18 cellular contexts compared by ENCODE assay signal in genomic region chr5:88093765-88094164, GRCh38.
"Had no signal": no experiment of that assay in that cellular context is flagged by ENCODE, and none has a peak within 500 bp of the region (broad histone marks: within the 10 kb centered on the region; RNA-seq: fewer than 3 reads in every experiment).

No MANE protein-coding gene starts in this region.

- H3K9me3 Mint-ChIP-seq: activated CD4-positive, alpha-beta memory T cell treated with anti-CD3 and anti-CD28 coated beads for 36 hours; activated naive CD4-positive, alpha-beta T cell treated with anti-CD3 and anti-CD28 coated beads for 36 hours; activated naive CD8-positive, alpha-beta T cell treated with anti-CD3 and anti-CD28 coated beads, Interleukin-2, amount 50 U/mL, for 24 hours; activated T-helper 2 cell treated with anti-CD3 and anti-CD28 coated beads, Interferon-gamma antibody, Interleukin-2, Interleukin-4, amounts not matched to agents 10 μg/mL and 5 μg/mL and 100 μg/mL, durations not matched to agents 14 hours and 24 hours and 36 hours; dendritic cell treated with granulocyte-macrophage colony-stimulating factor and Interleukin-4, amounts not matched to agents 40 ng/mL and 50 ng/mL, for 4 days; nephron progenitor cell; stimulated activated naive CD8-positive, alpha-beta T cell treated with anti-CD3 and anti-CD28 coated beads, Interleukin-15, Interleukin-2, amounts not matched to agents 100 ng/mL and 50 ng/mL, for 24 hours had no signal

- ATAC-seq: activated CD8-positive, alpha-beta memory T cell treated with anti-CD3 and anti-CD28 coated beads, Interleukin-2, amount 10 ng/mL, durations not matched to agents 7 days and 5 days; activated naive CD8-positive, alpha-beta T cell treated with anti-CD3 and anti-CD28 coated beads, Interleukin-2, amount 50 U/mL, for 24 hours; psoas muscle; upper lobe of right lung had no signal

- DNase-seq: activated CD4-positive, alpha-beta memory T cell treated with anti-CD3 and anti-CD28 coated beads for 36 hours; activated CD8-positive, alpha-beta memory T cell treated with anti-CD3 and anti-CD28 coated beads, Interleukin-2, amount 10 ng/mL, durations not matched to agents 7 days and 5 days; activated naive CD4-positive, alpha-beta T cell treated with anti-CD3 and anti-CD28 coated beads for 36 hours; activated naive CD8-positive, alpha-beta T cell treated with anti-CD3 and anti-CD28 coated beads, Interleukin-2, amount 50 U/mL, for 24 hours; activated T-cell treated with anti-CD3 and anti-CD28 coated beads, Interleukin-2, amount 50 U/mL, for 1 hour; aorta; cerebellar nuclear complex; kidney glomerular epithelial cell; nephron progenitor cell; psoas muscle; spleen; testis; upper lobe of right lung; WERI-Rb-1 had no signal

- H3K9me3 ChIP-seq: breast epithelium, psoas muscle, spleen, testis, upper lobe of right lung had no signal

- H3K27ac ChIP-seq: breast epithelium, psoas muscle, spleen, testis, upper lobe of right lung, WERI-Rb-1 had no signal

- H3K27me3 ChIP-seq: breast epithelium, spleen, testis, upper lobe of right lung had no signal

- H3K27ac Mint-ChIP-seq: activated CD4-positive, alpha-beta memory T cell treated with anti-CD3 and anti-CD28 coated beads for 36 hours; activated CD8-positive, alpha-beta memory T cell treated with anti-CD3 and anti-CD28 coated beads, Interleukin-2, amount 10 ng/mL, durations not matched to agents 7 days and 5 days; activated naive CD4-positive, alpha-beta T cell treated with anti-CD3 and anti-CD28 coated beads for 36 hours; activated naive CD8-positive, alpha-beta T cell treated with anti-CD3 and anti-CD28 coated beads, Interleukin-2, amount 50 U/mL, for 24 hours; activated T-helper 2 cell treated with anti-CD3 and anti-CD28 coated beads, Interferon-gamma antibody, Interleukin-2, Interleukin-4, amounts not matched to agents 10 μg/mL and 5 μg/mL and 100 μg/mL, durations not matched to agents 14 hours and 24 hours and 36 hours; dendritic cell treated with granulocyte-macrophage colony-stimulating factor and Interleukin-4, amounts not matched to agents 40 ng/mL and 50 ng/mL, for 4 days; stimulated activated naive CD8-positive, alpha-beta T cell treated with anti-CD3 and anti-CD28 coated beads, Interleukin-15, Interleukin-2, amounts not matched to agents 100 ng/mL and 50 ng/mL, for 24 hours had no signal

- H3K4me3 Mint-ChIP-seq: activated CD4-positive, alpha-beta memory T cell treated with anti-CD3 and anti-CD28 coated beads for 36 hours; activated CD8-positive, alpha-beta memory T cell treated with anti-CD3 and anti-CD28 coated beads, Interleukin-2, amount 10 ng/mL, durations not matched to agents 7 days and 5 days; activated naive CD4-positive, alpha-beta T cell treated with anti-CD3 and anti-CD28 coated beads for 36 hours; activated naive CD8-positive, alpha-beta T cell treated with anti-CD3 and anti-CD28 coated beads, Interleukin-2, amount 50 U/mL, for 24 hours; dendritic cell treated with granulocyte-macrophage colony-stimulating factor and Interleukin-4, amounts not matched to agents 40 ng/mL and 50 ng/mL, for 4 days; stimulated activated naive CD8-positive, alpha-beta T cell treated with anti-CD3 and anti-CD28 coated beads, Interleukin-15, Interleukin-2, amounts not matched to agents 100 ng/mL and 50 ng/mL, for 24 hours had no signal

- H3K36me3 Mint-ChIP-seq: activated CD4-positive, alpha-beta memory T cell treated with anti-CD3 and anti-CD28 coated beads for 36 hours; activated CD8-positive, alpha-beta memory T cell treated with anti-CD3 and anti-CD28 coated beads, Interleukin-2, amount 10 ng/mL, durations not matched to agents 7 days and 5 days had no signal

- H3K4me1 Mint-ChIP-seq: activated naive CD8-positive, alpha-beta T cell treated with anti-CD3 and anti-CD28 coated beads, Interleukin-2, amount 50 U/mL, for 24 hours had no signal

- H3K36me3 ChIP-seq: breast epithelium, spleen, upper lobe of right lung, WERI-Rb-1 had no signal

- H3K27me3 Mint-ChIP-seq: dendritic cell treated with granulocyte-macrophage colony-stimulating factor and Interleukin-4, amounts not matched to agents 40 ng/mL and 50 ng/mL, for 4 days had no signal

- H3K4me3 ChIP-seq: breast epithelium, psoas muscle, spleen, testis, upper lobe of right lung had no signal

- H3K4me1 ChIP-seq: breast epithelium, psoas muscle, testis, upper lobe of right lung had no signal
